Comparison of ENCODE assay signal across 20 cellular contexts in genomic region chr10:7913122-7913872, GRCh38.
A peak's percentile ranks its signal among the peaks of the same experiment; 100 is the strongest.
DNase-seq lines count a peak whose midpoint lies in the region; ATAC-seq and TF ChIP-seq lines count a peak whose summit lies in the region.
"Had no signal": no experiment of that assay in that cellular context is flagged by ENCODE, and none has a peak within 500 bp of the region (broad histone marks: within the 10 kb centered on the region; RNA-seq: fewer than 3 reads in every experiment).

No MANE protein-coding gene starts in this region.

- H3K4me1 ChIP-seq in endodermal cell (ENCODE audit: control insufficient read depth, insufficient read depth, low read length) (peaks cover 8% of the 10 kb centered on the region), mesendoderm (ENCODE audit: control insufficient read depth, low read depth, low read length) (no peaks in the 10 kb centered on the region)

- H3K79me2 ChIP-seq in mesendoderm (ENCODE audit: control insufficient read depth, insufficient read depth, low read length): peaks cover 2% of the 10 kb centered on the region

- no peak overlapping the region for H2BK120ac ChIP-seq in mesendoderm (ENCODE audit: low read depth, low read length)

- no peak overlapping the region for H2BK15ac ChIP-seq in mesendoderm (replicated peaks; ENCODE audit: low read depth)

- no peaks in the 10 kb centered on the region for H3K36me3 Mint-ChIP-seq in endodermal cell (ENCODE audit: low read depth)

- H3K4me1 Mint-ChIP-seq in endodermal cell: peaks cover 8% of the 10 kb centered on the region

- H3K56ac ChIP-seq in mesendoderm (ENCODE audit: low read length): no peak overlapping the region

- H3K4me3 ChIP-seq in endodermal cell (ENCODE audit: low read length): no peak overlapping the region
- no peak overlapping the region for H3K4me3 ChIP-seq in mesendoderm (ENCODE audit: low read length)
- H3K4me3 ChIP-seq: GM12878, GM23248 had no signal

- no peak for ATAC-seq in HG03521 (IDR thresholded peaks at IDR 0.05; ENCODE audit: unreplicated experiment)
- ATAC-seq: GM12878 had no signal

- no peaks in the 10 kb centered on the region for H3K27me3 Mint-ChIP-seq in endodermal cell (ENCODE audit: insufficient read depth)

- no peaks in the 10 kb centered on the region for H3K9me3 Mint-ChIP-seq in endodermal cell

- H3K4me3 Mint-ChIP-seq in endodermal cell: no peak overlapping the region

- 86 to 91% methylated on average over 2 to 3 of the region's 3 CpGs for WGBS in endodermal cell (ENCODE audit: insufficient coverage in 1 of 2, insufficient read length in 1 of 2), 2 experiments
- no CpG with 5 or more reads among the region's 3 CpGs for WGBS in mesendoderm (ENCODE audit: extremely low coverage, insufficient coverage, low lambda C conversion rate)

- H3K9me3 ChIP-seq in endodermal cell (ENCODE audit: control insufficient read depth, low read length): no peaks in the 10 kb centered on the region

- H3K9ac ChIP-seq in endodermal cell (ENCODE audit: extremely low read depth, low read length, poor library complexity, severe bottlenecking) (no peak overlapping the region), mesendoderm (ENCODE audit: low read length) (no peak overlapping the region)
- H3K9ac ChIP-seq: GM23248 had no signal

- H4K5ac ChIP-seq in mesendoderm (ENCODE audit: low read length): no peak overlapping the region

- no peak overlapping the region for H2AK5ac ChIP-seq in mesendoderm (ENCODE audit: low read length)

- H3K27me3 ChIP-seq in endodermal cell (ENCODE audit: control insufficient read depth, insufficient read depth, low read length, poor library complexity, severe bottlenecking) (no peaks in the 10 kb centered on the region), mesendoderm (ENCODE audit: insufficient read depth, low read length, poor library complexity) (no peaks in the 10 kb centered on the region)

- no peak overlapping the region for H3K4me2 ChIP-seq in mesendoderm (ENCODE audit: low read length)

- H2BK5ac ChIP-seq in mesendoderm (ENCODE audit: low read length): no peak overlapping the region

- no peak overlapping the region for H3K23ac ChIP-seq in mesendoderm (ENCODE audit: low read length)

- no peak overlapping the region for H3K27ac ChIP-seq in endodermal cell (ENCODE audit: low read depth, low read length)
- no peak overlapping the region for H3K27ac ChIP-seq in mesendoderm (ENCODE audit: low read depth, low read length)
- H3K27ac ChIP-seq: 22Rv1, GM23248, HL-60 had no signal

- H3K18ac ChIP-seq in mesendoderm (ENCODE audit: low read length): peak overlapping the region; percentile 4

- DNase-seq in DMS 273 (lab: John Stamatoyannopoulos, UW; ENCODE audit: unreplicated experiment) (peak; percentile 11), DMS 273 treated with DMSO at 0.1 percent for 48 hours (lab: John Stamatoyannopoulos, UW) (no peak), NCI-H446 treated with DMSO at 0.1 percent for 48 hours (lab: John Stamatoyannopoulos, UW) (peak; percentile 28), endodermal cell (no peak), mesendoderm (no peak), NCI-H2029 (lab: John Stamatoyannopoulos, UW) (no peak), SKM-1 treated with dmso at 0.1 percent for 144 hours (lab: John Stamatoyannopoulos, UW; ENCODE audit: unreplicated experiment) (no peak)
- DNase-seq: AML-193, GM23248, HCEC 1CT, Karpas-422, NCI-H1436 treated with DMSO at 0.1 percent for 48 hours, NCI-H2029 treated with DMSO at 0.1 percent for 48 hours, NCI-H2171, OCI-M1, SHP77 treated with DMSO at 0.1 percent for 48 hours had no signal

- peak overlapping the region; percentile 20 for H3K27ac Mint-ChIP-seq in endodermal cell

- H3K79me1 ChIP-seq in mesendoderm (ENCODE audit: low read length): peaks cover 5% of the 10 kb centered on the region

- no peak for TF ChIP-seq CTCF in endodermal cell (conservative IDR thresholded peaks at IDR 0.05)

- H4K8ac ChIP-seq in mesendoderm (ENCODE audit: low read depth, low read length): no peak overlapping the region

- no peak overlapping the region for H3K4ac ChIP-seq in mesendoderm (ENCODE audit: low read depth, low read length)

- H3K36me3 ChIP-seq in endodermal cell (ENCODE audit: control insufficient read depth, insufficient read depth, low read length) (no peaks in the 10 kb centered on the region), mesendoderm (ENCODE audit: control insufficient read depth, insufficient read depth, low read length) (no peaks in the 10 kb centered on the region)

Comparison
In these comparisons a context has a peak if more than half of its experiments do, and no peak if none do; other contexts are left out.
1. DNase-seq: peak in DMS 273 (single experiment) and NCI-H446 treated with DMSO at 0.1 percent for 48 hours (single experiment); none in DMS 273 treated with DMSO at 0.1 percent for 48 hours (single experiment), endodermal cell (single experiment), mesendoderm (single experiment), NCI-H2029 (single experiment) and SKM-1 treated with dmso at 0.1 percent for 144 hours (single experiment).